35 cellular contexts compared by ENCODE assay signal in the genomic region with DNA sequence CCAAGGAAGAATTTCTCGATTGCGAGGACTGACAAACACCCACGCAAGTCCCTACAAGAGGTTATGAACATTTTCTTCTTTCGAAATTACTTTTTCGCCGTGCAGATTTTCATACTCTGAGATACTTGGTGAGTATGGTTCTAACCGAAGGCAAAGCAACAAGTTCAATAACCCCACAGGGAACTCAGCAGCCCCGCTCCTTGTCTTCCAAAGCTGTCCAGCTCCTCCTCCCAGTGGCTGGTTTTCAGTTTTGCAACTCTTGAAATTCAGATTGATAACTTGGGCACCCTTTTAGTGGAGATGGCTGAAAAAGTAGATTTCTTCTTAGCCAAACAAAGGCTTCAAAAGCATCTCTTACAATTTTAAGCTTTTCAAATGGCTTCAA.
DNase-seq lines count a peak whose midpoint lies in the region; ATAC-seq and TF ChIP-seq lines count a peak whose summit lies in the region.
"Had no signal": no experiment of that assay in that cellular context is flagged by ENCODE, and none has a peak within 500 bp of the region (broad histone marks: within the 10 kb centered on the region; RNA-seq: fewer than 3 reads in every experiment).

No MANE protein-coding gene starts in this region.

- no peak for TF ChIP-seq POLR2A in heart left ventricle (IDR thresholded peaks at IDR 0.05)

- peak overlapping the region in 7 of 12 donors; percentile 3 to 88 (median 41) for H3K27ac ChIP-seq in heart left ventricle
- H3K27ac ChIP-seq in heart right ventricle: peak overlapping the region in 8 of 10 donors; percentile 31 to 87 (median 44)
- H3K27ac ChIP-seq: A549, ovary, SJCRH30 had no signal

- H3K9me3 ChIP-seq in heart left ventricle (no peaks in the 10 kb centered on the region), heart right ventricle (peaks cover 0 to 4% (median 0%) of the 10 kb centered on the region in 11 donors)
- H3K9me3 ChIP-seq: A549, esophagus squamous epithelium, HAP-1, lower lobe of right lung, mucosa of descending colon, ovary, Peyer's patch, SJCRH30, spleen had no signal

- no peak overlapping the region for H3K27ac Mint-ChIP-seq in activated CD8-positive, alpha-beta memory T cell treated with anti-CD3 and anti-CD28 coated beads, Interleukin-2, amount 10 ng/mL, durations not matched to agents 7 days and 5 days
- H3K27ac Mint-ChIP-seq: activated T-helper 1 cell treated with anti-CD3 and anti-CD28 coated beads, Interleukin-12 subunit alpha, Interleukin-12 subunit beta, Interleukin-2, Interleukin-4 antibody, amounts not matched to agents 30 ng/mL and 10 ng/mL and 1 ng/mL, durations not matched to agents 14 hours and 24 hours and 36 hours; CD8-positive, alpha-beta memory T cell; nephron progenitor cell; stimulated activated effector memory CD8-positive, alpha-beta T cell treated with anti-CD3 and anti-CD28 coated beads, Interleukin-12 subunit alpha, Interleukin-12 subunit beta, amount 100 ng/mL, for 72 hours; T-cell had no signal

- H3K36me3 Mint-ChIP-seq in activated CD8-positive, alpha-beta memory T cell treated with anti-CD3 and anti-CD28 coated beads, Interleukin-2, amount 10 ng/mL, durations not matched to agents 7 days and 5 days: no peaks in the 10 kb centered on the region
- H3K36me3 Mint-ChIP-seq: CD8-positive, alpha-beta memory T cell; stimulated activated effector memory CD8-positive, alpha-beta T cell treated with anti-CD3 and anti-CD28 coated beads, Interleukin-12 subunit alpha, Interleukin-12 subunit beta, amount 100 ng/mL, for 72 hours; T-cell had no signal

- WGBS in heart left ventricle, 4 donors: 88 to 91% (median 89%) methylated on average over 8 of the region's 8 CpGs
- WGBS in heart right ventricle, 2 donors: 85 to 89% methylated on average over 8 of the region's 8 CpGs

- H3K4me1 ChIP-seq in heart left ventricle (peaks cover 0 to 21% (median 0%) of the 10 kb centered on the region in 12 donors), heart right ventricle (peaks cover 0 to 22% (median 0%) of the 10 kb centered on the region in 9 donors)
- H3K4me1 ChIP-seq: A549, HAP-1, Peyer's patch, SJCRH30, spleen had no signal

- H3K4me3 Mint-ChIP-seq in activated CD8-positive, alpha-beta memory T cell treated with anti-CD3 and anti-CD28 coated beads, Interleukin-2, amount 10 ng/mL, durations not matched to agents 7 days and 5 days: no peak overlapping the region
- H3K4me3 Mint-ChIP-seq: activated T-helper 1 cell treated with anti-CD3 and anti-CD28 coated beads, Interleukin-12 subunit alpha, Interleukin-12 subunit beta, Interleukin-2, Interleukin-4 antibody, amounts not matched to agents 30 ng/mL and 10 ng/mL and 1 ng/mL, durations not matched to agents 14 hours and 24 hours and 36 hours; CD8-positive, alpha-beta memory T cell; nephron progenitor cell; stimulated activated effector memory CD8-positive, alpha-beta T cell treated with anti-CD3 and anti-CD28 coated beads, Interleukin-12 subunit alpha, Interleukin-12 subunit beta, amount 100 ng/mL, for 72 hours; T-cell had no signal

- TF ChIP-seq CTCF in heart left ventricle (IDR thresholded peaks at IDR 0.05) (no peak), heart right ventricle (IDR thresholded peaks at IDR 0.05) (peak in 2 of 9 donors; percentile 8 to 19)

- intact Hi-C loops in heart left ventricle (cut with DNase I): no loop called here
- intact Hi-C loops in Right ventricle myocardium inferior (cut with DNase I): no loop called here
- intact Hi-C loops in heart right ventricle (cut with DNase I): no loop called here
- intact Hi-C loops in sciatic nerve (cut with DNase I): no loop called here

- peaks cover 12% of the 10 kb centered on the region for H3K27me3 Mint-ChIP-seq in activated CD8-positive, alpha-beta memory T cell treated with anti-CD3 and anti-CD28 coated beads, Interleukin-2, amount 10 ng/mL, durations not matched to agents 7 days and 5 days

- no peaks in the 10 kb centered on the region for H3K9me3 Mint-ChIP-seq in activated CD8-positive, alpha-beta memory T cell treated with anti-CD3 and anti-CD28 coated beads, Interleukin-2, amount 10 ng/mL, durations not matched to agents 7 days and 5 days (ENCODE audit: low read depth)
- H3K9me3 Mint-ChIP-seq: activated T-helper 1 cell treated with anti-CD3 and anti-CD28 coated beads, Interleukin-12 subunit alpha, Interleukin-12 subunit beta, Interleukin-2, Interleukin-4 antibody, amounts not matched to agents 30 ng/mL and 10 ng/mL and 1 ng/mL, durations not matched to agents 14 hours and 24 hours and 36 hours; CD8-positive, alpha-beta memory T cell; stimulated activated effector memory CD8-positive, alpha-beta T cell treated with anti-CD3 and anti-CD28 coated beads, Interleukin-12 subunit alpha, Interleukin-12 subunit beta, amount 100 ng/mL, for 72 hours; T-cell had no signal

- ATAC-seq in heart left ventricle (peak in 1 of 4 donors; percentile 56), Right ventricle myocardium inferior (no peak), heart right ventricle (peak in 5 of 8 donors; percentile 22 to 61 (median 41)), sciatic nerve (peak; percentile 93), HG02642 (IDR thresholded peaks at IDR 0.05; ENCODE audit: poor library complexity, unreplicated experiment) (no peak)
- no peak for ATAC-seq in activated CD8-positive, alpha-beta memory T cell treated with anti-CD3 and anti-CD28 coated beads, Interleukin-2, amount 10 ng/mL, durations not matched to agents 7 days and 5 days
- ATAC-seq: A549, T-cell had no signal

- no peaks in the 10 kb centered on the region for H3K4me1 Mint-ChIP-seq in activated CD8-positive, alpha-beta memory T cell treated with anti-CD3 and anti-CD28 coated beads, Interleukin-2, amount 10 ng/mL, durations not matched to agents 7 days and 5 days
- H3K4me1 Mint-ChIP-seq: CD8-positive, alpha-beta memory T cell; nephron progenitor cell; stimulated activated effector memory CD8-positive, alpha-beta T cell treated with anti-CD3 and anti-CD28 coated beads, Interleukin-12 subunit alpha, Interleukin-12 subunit beta, amount 100 ng/mL, for 72 hours; T-cell had no signal

- no peak for DNase-seq in heart left ventricle
- DNase-seq in Right ventricle myocardium inferior (ENCODE audit: missing footprints): no peak
- no peak for DNase-seq in heart right ventricle
- no peak for DNase-seq in sciatic nerve (ENCODE audit: low spot score)
- no peak for DNase-seq in activated gamma-delta T cell (lab: John Stamatoyannopoulos, UW)
- DNase-seq in NCI-H345 treated with DMSO at 0.1 percent for 48 hours (lab: John Stamatoyannopoulos, UW; ENCODE audit: unreplicated experiment): no peak
- DNase-seq in activated CD8-positive, alpha-beta memory T cell treated with anti-CD3 and anti-CD28 coated beads, Interleukin-2, amount 10 ng/mL, durations not matched to agents 7 days and 5 days: no peak
- DNase-seq: activated CD4-positive, alpha-beta T cell treated with anti-CD3 and anti-CD28 coated beads, Interleukin-2, amount 50 U/mL, for 4 hours; activated CD4-positive, CD25-positive, alpha-beta regulatory T cell; activated CD8-positive, alpha-beta memory T cell treated with anti-CD3 and anti-CD28 coated beads, Interleukin-2, amount 50 U/mL, for 4 hours; activated naive CD4-positive, alpha-beta T cell treated with anti-CD3 and anti-CD28 coated beads, Interleukin-2, amount 50 U/mL, for 16 hours; amygdala; CD8-positive, alpha-beta memory T cell; cortex of kidney; DMS153; esophagus squamous epithelium; IMR-90; lower lobe of right lung; mucosa of descending colon; NCI-H1092; NCI-H187 treated with DMSO at 0.1 percent for 48 hours; NCI-H526; nephron progenitor cell; Peyer's patch; retina; SJCRH30; spleen; stimulated activated CD4-positive, alpha-beta T cell treated with anti-CD3 and anti-CD28 coated beads, Interleukin-2, amount 100 ng/mL, for 48 hours; T-cell had no signal

- CTCF ChIA-PET in activated CD8-positive, alpha-beta memory T cell treated with anti-CD3 and anti-CD28 coated beads, Interleukin-2, amount 10 ng/mL, durations not matched to agents 7 days and 5 days (lab: Charles Lee): no interaction called here

- H3K36me3 ChIP-seq in heart left ventricle: no peaks in the 10 kb centered on the region
- H3K36me3 ChIP-seq in heart right ventricle: no peaks in the 10 kb centered on the region
- H3K36me3 ChIP-seq: esophagus squamous epithelium, HAP-1, lower lobe of right lung, ovary, Peyer's patch, SJCRH30, spleen had no signal

- H3K4me3 ChIP-seq in heart left ventricle: no peak overlapping the region
- no peak overlapping the region for H3K4me3 ChIP-seq in heart right ventricle
- H3K4me3 ChIP-seq: A549, esophagus squamous epithelium, HAP-1, mucosa of descending colon, ovary, Peyer's patch, SJCRH30 had no signal

- no peaks in the 10 kb centered on the region for H3K27me3 ChIP-seq in heart left ventricle
- no peaks in the 10 kb centered on the region for H3K27me3 ChIP-seq in heart right ventricle
- H3K27me3 ChIP-seq: esophagus squamous epithelium, ovary, Peyer's patch, SJCRH30, spleen had no signal

Comparison
In these comparisons a context has a peak if more than half of its experiments do, and no peak if none do; other contexts are left out.
1. ATAC-seq: peak in heart right ventricle (5 of 8) and sciatic nerve (single experiment); none in Right ventricle myocardium inferior (single experiment), activated CD8-positive, alpha-beta memory T cell treated with anti-CD3 and anti-CD28 coated beads, Interleukin-2, amount 10 ng/mL, durations not matched to agents 7 days and 5 days (single experiment) and HG02642 (single experiment).